In genomic region chr6:166763606-166764472, GRCh38 we compare ENCODE assay signal across 20 cellular contexts.
"Had no signal": no experiment of that assay in that cellular context is flagged by ENCODE, and none has a peak within 500 bp of the region (broad histone marks: within the 10 kb centered on the region; RNA-seq: fewer than 3 reads in every experiment).

No MANE protein-coding gene starts in this region.

- DNase-seq: activated B cell treated with CpG ODN at 0.5 μM for 24 hours; activated CD4-positive, alpha-beta T cell treated with anti-CD3 and anti-CD28 coated beads, Interleukin-2, amount 10 ng/mL, durations not matched to agents 24 days and 14 days; activated CD8-positive, alpha-beta T cell treated with anti-CD3 and anti-CD28 coated beads, Interleukin-2, amount 10 ng/mL, durations not matched to agents 7 days and 5 days; activated naive CD4-positive, alpha-beta T cell treated with Interleukin-2 at 50 U/mL for 16 hours; activated naive CD8-positive, alpha-beta T cell treated with anti-CD3 and anti-CD28 coated beads, Interleukin-2, amount 10 ng/mL, durations not matched to agents 7 days and 5 days; central memory CD4-positive, alpha-beta T cell; colonic mucosa; erythroblast; foreskin melanocyte; glutamatergic neuron; hypothalamus; islet precursor cell; left colon; lower lobe of right lung; natural killer cell; occipital lobe; stimulated activated CD4-positive, alpha-beta T cell treated with anti-CD3 and anti-CD28 coated beads, Interleukin-12 subunit alpha, Interleukin-12 subunit beta, amount 100 ng/mL, for 4 hours; T-cell had no signal

- H3K27me3 ChIP-seq: colonic mucosa had no signal

- FAIRE-seq: endometrium had no signal

- H3K9me3 ChIP-seq: colonic mucosa, lower lobe of right lung, suprapubic skin had no signal

- H3K4me1 ChIP-seq: colonic mucosa, lower lobe of right lung, suprapubic skin had no signal

- H3K27ac ChIP-seq: colonic mucosa, lower lobe of right lung, suprapubic skin had no signal

- H3K36me3 ChIP-seq: colonic mucosa, lower lobe of right lung, suprapubic skin had no signal

- H3K4me3 ChIP-seq: colonic mucosa, lower lobe of right lung, suprapubic skin had no signal

- ATAC-seq: activated CD8-positive, alpha-beta T cell treated with anti-CD3 and anti-CD28 coated beads, Interleukin-2, amount 10 ng/mL, durations not matched to agents 7 days and 5 days; left colon; lower lobe of right lung; natural killer cell; T-cell had no signal
